In the genomic region with DNA sequence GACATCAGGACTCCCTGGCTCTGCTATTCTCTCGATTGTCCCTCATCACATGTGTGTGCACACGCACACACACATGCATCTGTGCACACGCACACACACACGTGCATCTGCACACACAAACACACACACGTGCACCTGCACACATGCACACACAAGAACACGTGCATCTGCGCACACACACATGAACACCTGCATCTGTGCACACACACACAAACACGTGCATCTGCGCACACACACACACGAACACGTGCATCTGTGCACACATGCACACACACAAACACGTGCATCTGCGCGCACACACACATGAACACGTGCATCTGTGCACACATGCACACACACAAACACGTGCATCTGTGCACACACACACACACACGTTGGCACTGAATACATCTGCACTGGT, we compare ENCODE assay signal across 30 cellular contexts. TPM values are rescaled to one million over a fixed set of nuclear protein-coding genes. Genes with fewer than 3 reads are reported as not detected.
"Had no signal": no experiment of that assay in that cellular context is flagged by ENCODE, and none has a peak within 500 bp of the region (broad histone marks: within the 10 kb centered on the region; RNA-seq: fewer than 3 reads in every experiment).

No MANE protein-coding gene starts in this region.

- ATAC-seq: activated CD8-positive, alpha-beta T cell treated with anti-CD3 and anti-CD28 coated beads, Interleukin-2, amount 10 ng/mL, durations not matched to agents 7 days and 5 days; activated naive CD8-positive, alpha-beta T cell treated with anti-CD3 and anti-CD28 coated beads, Interleukin-2, amount 50 U/mL, for 24 hours; PC-3; SK-N-SH treated with all-trans-retinoic acid at 6 μM for 48 hours had no signal

- H3K9me3 ChIP-seq: Peyer's patch had no signal

- H3K27ac ChIP-seq: Peyer's patch, WERI-Rb-1 had no signal

- DNase-seq: activated CD4-positive, alpha-beta T cell treated with anti-CD3 and anti-CD28 coated beads for 1 hour; activated CD4-positive, alpha-beta T cell treated with anti-CD3 and anti-CD28 coated beads for 48 hours; activated CD4-positive, CD25-positive, alpha-beta regulatory T cell; activated CD8-positive, alpha-beta T cell treated with anti-CD3 and anti-CD28 coated beads, Interleukin-2, amount 10 ng/mL, durations not matched to agents 7 days and 5 days; activated gamma-delta T cell; activated naive CD4-positive, alpha-beta T cell treated with anti-CD3 and anti-CD28 coated beads for 36 hours; activated naive CD8-positive, alpha-beta T cell treated with anti-CD3 and anti-CD28 coated beads, Interleukin-2, amount 50 U/mL, for 24 hours; activated T-cell treated with anti-CD3 and anti-CD28 coated beads, Interleukin-2, amount 50 U/mL, for 24 hours; anterior cingulate cortex; NCI-H1092 treated with DMSO at 0.1 percent for 48 hours; NCI-H187; NCI-H2029 treated with DMSO at 0.1 percent for 48 hours; NCI-H2107; NCI-H2171; NCI-H510A; NCI-H526; NCI-H748 treated with DMSO at 0.1 percent for 48 hours; NK-92 treated with Interleukin-12 subunit alpha and Interleukin-12 subunit beta, amount 100 ng/mL, for 24 hours; PC-3; Peyer's patch; RPMI8226; SIG-M5; T1000; WERI-Rb-1 had no signal

- H3K36me3 ChIP-seq: Peyer's patch, WERI-Rb-1 had no signal

- H3K27me3 ChIP-seq: Peyer's patch had no signal

- H3K4me1 ChIP-seq: Peyer's patch had no signal

- H3K4me3 ChIP-seq: Peyer's patch had no signal

RNA-seq across cellular contexts. Expression of a gene that starts 14.7 kb away (rescaled TPM):
- total RNA-seq: activated CD8-positive, alpha-beta T cell treated with anti-CD3 and anti-CD28 coated beads, Interleukin-2, amount 10 ng/mL, durations not matched to agents 7 days and 5 days; activated naive CD4-positive, alpha-beta T cell treated with anti-CD3 and anti-CD28 coated beads for 36 hours; activated T-helper 2 cell treated with anti-CD3 and anti-CD28 coated beads, Interferon-gamma antibody, Interleukin-2, Interleukin-4, amounts not matched to agents 10 μg/mL and 5 μg/mL and 100 μg/mL, durations not matched to agents 14 hours and 24 hours and 36 hours; M059J; PC-3; Peyer's patch; SK-MEL-5; T-helper 1 cell treated with Interleukin-12 subunit alpha and Interleukin-12 subunit beta and Interleukin-4 antibody, amounts not matched to agents 30 ng/mL and 1 ng/mL, for 36 hours; T-helper 2 cell treated with Interferon-gamma antibody and Interleukin-4, amounts not matched to agents 100 ng/mL and 5 ng/mL, for 36 hours had no signal

RNA-seq across cellular contexts. Expression of a gene that starts 29.4 kb away (rescaled TPM):
- total RNA-seq: activated CD8-positive, alpha-beta T cell treated with anti-CD3 and anti-CD28 coated beads, Interleukin-2, amount 10 ng/mL, durations not matched to agents 7 days and 5 days; activated naive CD4-positive, alpha-beta T cell treated with anti-CD3 and anti-CD28 coated beads for 36 hours; activated T-helper 2 cell treated with anti-CD3 and anti-CD28 coated beads, Interferon-gamma antibody, Interleukin-2, Interleukin-4, amounts not matched to agents 10 μg/mL and 5 μg/mL and 100 μg/mL, durations not matched to agents 14 hours and 24 hours and 36 hours; M059J; PC-3; Peyer's patch; SK-MEL-5; T-helper 1 cell treated with Interleukin-12 subunit alpha and Interleukin-12 subunit beta and Interleukin-4 antibody, amounts not matched to agents 30 ng/mL and 1 ng/mL, for 36 hours; T-helper 2 cell treated with Interferon-gamma antibody and Interleukin-4, amounts not matched to agents 100 ng/mL and 5 ng/mL, for 36 hours had no signal

RNA-seq across cellular contexts. Expression of a gene that starts 40.1 kb away (rescaled TPM):
- total RNA-seq: activated CD8-positive, alpha-beta T cell treated with anti-CD3 and anti-CD28 coated beads, Interleukin-2, amount 10 ng/mL, durations not matched to agents 7 days and 5 days; activated naive CD4-positive, alpha-beta T cell treated with anti-CD3 and anti-CD28 coated beads for 36 hours; activated T-helper 2 cell treated with anti-CD3 and anti-CD28 coated beads, Interferon-gamma antibody, Interleukin-2, Interleukin-4, amounts not matched to agents 10 μg/mL and 5 μg/mL and 100 μg/mL, durations not matched to agents 14 hours and 24 hours and 36 hours; SK-MEL-5; T-helper 1 cell treated with Interleukin-12 subunit alpha and Interleukin-12 subunit beta and Interleukin-4 antibody, amounts not matched to agents 30 ng/mL and 1 ng/mL, for 36 hours; T-helper 2 cell treated with Interferon-gamma antibody and Interleukin-4, amounts not matched to agents 100 ng/mL and 5 ng/mL, for 36 hours had no signal

RNA-seq across cellular contexts. Expression of a gene that starts 55.6 kb away (rescaled TPM):
- total RNA-seq: activated CD8-positive, alpha-beta T cell treated with anti-CD3 and anti-CD28 coated beads, Interleukin-2, amount 10 ng/mL, durations not matched to agents 7 days and 5 days; activated naive CD4-positive, alpha-beta T cell treated with anti-CD3 and anti-CD28 coated beads for 36 hours; activated T-helper 2 cell treated with anti-CD3 and anti-CD28 coated beads, Interferon-gamma antibody, Interleukin-2, Interleukin-4, amounts not matched to agents 10 μg/mL and 5 μg/mL and 100 μg/mL, durations not matched to agents 14 hours and 24 hours and 36 hours; M059J; PC-3; Peyer's patch; SK-MEL-5; T-helper 1 cell treated with Interleukin-12 subunit alpha and Interleukin-12 subunit beta and Interleukin-4 antibody, amounts not matched to agents 30 ng/mL and 1 ng/mL, for 36 hours; T-helper 2 cell treated with Interferon-gamma antibody and Interleukin-4, amounts not matched to agents 100 ng/mL and 5 ng/mL, for 36 hours had no signal
